ENCODE assay signal across 21 cellular contexts in genomic region chr9:136941231-136942111, GRCh38. TPM values are rescaled to one million over a fixed set of nuclear protein-coding genes. Genes with fewer than 3 reads are reported as not detected.
A peak's percentile ranks its signal among the peaks of the same experiment; 100 is the strongest.
DNase-seq lines count a peak whose midpoint lies in the region; ATAC-seq and TF ChIP-seq lines count a peak whose summit lies in the region.
"Had no signal": no experiment of that assay in that cellular context is flagged by ENCODE, and none has a peak within 500 bp of the region (broad histone marks: within the 10 kb centered on the region; RNA-seq: fewer than 3 reads in every experiment).

No MANE protein-coding gene starts in this region.

- no peaks in the 10 kb centered on the region for H3K27me3 ChIP-seq in right lobe of liver
- H3K27me3 ChIP-seq: body of pancreas, neural progenitor cell, transverse colon had no signal

- peak overlapping the region in 3 of 7 donors; percentile 28 to 61 (median 41) for H3K27ac Mint-ChIP-seq in CD14-positive monocyte
- H3K27ac Mint-ChIP-seq: activated naive CD8-positive, alpha-beta T cell treated with anti-CD3 and anti-CD28 coated beads for 36 hours; CD4-positive, CD25-positive, alpha-beta regulatory T cell; neural progenitor cell had no signal

- H3K36me3 Mint-ChIP-seq in CD14-positive monocyte = peaks cover 26 to 47% of the 10 kb centered on the region in 2 donors

- no peak for TF ChIP-seq POLR2A in right lobe of liver (IDR thresholded peaks at IDR 0.05)

- no peak overlapping the region for H3K4me3 Mint-ChIP-seq in CD14-positive monocyte
- H3K4me3 Mint-ChIP-seq: neural progenitor cell had no signal

- no peak overlapping the region for H3K4me3 ChIP-seq in right lobe of liver
- H3K4me3 ChIP-seq: body of pancreas, neural progenitor cell, transverse colon had no signal

- H3K27ac ChIP-seq in caudate nucleus (ENCODE audit: low read depth, low read length) (peak overlapping the region; percentile 26), right lobe of liver (peak overlapping the region in 1 of 3 donors; percentile 98)
- H3K27ac ChIP-seq: body of pancreas, neural progenitor cell, transverse colon had no signal

- ATAC-seq in right lobe of liver = no peak
- ATAC-seq in HG02885 (IDR thresholded peaks at IDR 0.05; ENCODE audit: poor library complexity, unreplicated experiment) = no peak
- ATAC-seq: body of pancreas, T-cell had no signal

- H3K4me1 ChIP-seq in right lobe of liver = peaks cover 0 to 51% (median 25%) of the 10 kb centered on the region in 4 donors
- H3K4me1 ChIP-seq: neural progenitor cell had no signal

- H3K4me1 Mint-ChIP-seq in CD14-positive monocyte = peaks cover 16% of the 10 kb centered on the region

- H3K9me3 ChIP-seq in right lobe of liver = no peaks in the 10 kb centered on the region
- H3K9me3 ChIP-seq: body of pancreas, transverse colon had no signal

- DNase-seq in CD14-positive monocyte (ENCODE audit: low spot score) (peak; percentile 40), caudate nucleus (lab: John Stamatoyannopoulos, UW) (no peak), right lobe of liver (peak in 2 of 3 donors; percentile 54 to 57), DMS53 (lab: John Stamatoyannopoulos, UW) (no peak)
- DNase-seq in central memory CD4-positive, alpha-beta T cell = no peak
- DNase-seq: ACHN; activated CD4-positive, alpha-beta T cell treated with anti-CD3 and anti-CD28 coated beads, Interleukin-2, amount 50 U/mL, for 4 hours; activated naive CD8-positive, alpha-beta T cell treated with anti-CD3 and anti-CD28 coated beads for 36 hours; activated T-cell treated with anti-CD3 and anti-CD28 coated beads, Interleukin-2, amount 50 U/mL, for 48 hours; CD4-positive, CD25-positive, alpha-beta regulatory T cell; foreskin fibroblast; NCI-H524 treated with DMSO at 0.1 percent for 48 hours; retina; stimulated activated naive CD4-positive, alpha-beta T cell treated with Interleukin-2 at 50 U/mL for 16 hours; T-cell; transverse colon had no signal

- peaks cover 6 to 24% (median 22%) of the 10 kb centered on the region in 4 donors for H3K36me3 ChIP-seq in right lobe of liver
- H3K36me3 ChIP-seq: neural progenitor cell had no signal

- H3K27me3 Mint-ChIP-seq in CD14-positive monocyte (ENCODE audit: low read depth in 3 of 3) = peaks cover 0 to 6% (median 1%) of the 10 kb centered on the region in 3 donors
- H3K27me3 Mint-ChIP-seq: activated naive CD8-positive, alpha-beta T cell treated with anti-CD3 and anti-CD28 coated beads for 36 hours; T-cell had no signal

- TF ChIP-seq CTCF in CD14-positive monocyte (IDR thresholded peaks at IDR 0.05) (no peak), right lobe of liver (IDR thresholded peaks at IDR 0.05) (no peak)

- H3K9me3 Mint-ChIP-seq in CD14-positive monocyte = peaks cover 0 to 3% (median 0%) of the 10 kb centered on the region in 7 donors
- H3K9me3 Mint-ChIP-seq: activated naive CD8-positive, alpha-beta T cell treated with anti-CD3 and anti-CD28 coated beads for 36 hours; neural progenitor cell; T-cell had no signal

- intact Hi-C loops in CD14-positive monocyte (cut with micrococcal nuclease) = loop anchor here (10.0 kb wide), 3 partner anchors 93 to 137 kb away; partner anchors contain the start of genes AJM1 (in 1 of the 2), FUT7 (in 1 of the 2), PHPT1 (in 1 of the 2) and RABL6 (in 1 of the 2)
- intact Hi-C loops in right lobe of liver (cut with DNase I) = loop anchor here in 1 of 2 donors (10.0 kb wide), 2 partner anchors 57 to 93 kb away; partner anchors contain the start of genes FUT7 and TRAF2

- WGBS in right lobe of liver (ENCODE audit: insufficient coverage, low coverage, low lambda C conversion rate, missing lambda C conversion rate) = no CpG with 5 or more reads among the region's 55 CpGs

RNA-seq across cellular contexts. Expression of gene FBXW5, which starts 3.1 kb away (rescaled TPM):
- 10 to 100 TPM; 85.3 to 92.7 TPM for polyA plus RNA-seq in CD14-positive monocyte
- total RNA-seq in right lobe of liver = 100 to 1,000 TPM in 3 of 6 experiments, 10 to 100 TPM in 3; 84.0 to 290 (median 97.4) TPM

RNA-seq across cellular contexts. Expression of gene C8G, which starts 3.6 kb away (rescaled TPM):
- polyA plus RNA-seq in CD14-positive monocyte = under 1 TPM in 1 of 2 donors, not detected in 1; 0.55 TPM
- 100 to 1,000 TPM; 248 to 755 (median 453) TPM for total RNA-seq in right lobe of liver
- total RNA-seq: body of pancreas, kidney epithelial cell had no signal

RNA-seq across cellular contexts. Expression of gene LCN12, which starts 10.6 kb away (rescaled TPM):
- polyA plus RNA-seq in CD14-positive monocyte = not detected
- total RNA-seq in right lobe of liver = 10 to 100 TPM in 5 of 6 experiments, 1 to 10 TPM in 1; 2.7 to 36.4 (median 20.3) TPM
- total RNA-seq: HT1080 had no signal
- polyA plus RNA-seq: CD4-positive, CD25-positive, alpha-beta regulatory T cell had no signal

RNA-seq across cellular contexts. Expression of gene PTGDS, which starts 35.8 kb away (rescaled TPM):
- under 1 TPM in 1 of 2 donors, not detected in 1; 0.34 TPM for polyA plus RNA-seq in CD14-positive monocyte
- 10 to 100 TPM in 2 of 6 experiments, 1 to 10 TPM in 4; 4.3 to 21.9 (median 6.0) TPM for total RNA-seq in right lobe of liver
- total RNA-seq: activated naive CD8-positive, alpha-beta T cell treated with anti-CD3 and anti-CD28 coated beads for 36 hours; HT1080 had no signal

RNA-seq across cellular contexts. Expression of gene LCNL1, which starts 41.3 kb away (rescaled TPM):
- polyA plus RNA-seq in CD14-positive monocyte = not detected
- total RNA-seq in right lobe of liver = not detected
- total RNA-seq: activated naive CD8-positive, alpha-beta T cell treated with anti-CD3 and anti-CD28 coated beads for 36 hours; body of pancreas; CD4-positive, CD25-positive, alpha-beta regulatory T cell; HT1080; kidney epithelial cell had no signal
- polyA plus RNA-seq: CD4-positive, CD25-positive, alpha-beta regulatory T cell had no signal

Comparison
In these comparisons a context has a peak if more than half of its experiments do, and no peak if none do; other contexts are left out.
1. DNase-seq: peak in CD14-positive monocyte (single experiment) and right lobe of liver (2 of 3); none in caudate nucleus (0 of 61), central memory CD4-positive, alpha-beta T cell (single experiment) and DMS53 (single experiment).